25 cellular contexts compared by ENCODE assay signal in genomic region chr12:105192624-105193225, GRCh38. TPM values are rescaled to one million over a fixed set of nuclear protein-coding genes. Genes with fewer than 3 reads are reported as not detected.
DNase-seq lines count a peak whose midpoint lies in the region; ATAC-seq, FAIRE-seq and TF ChIP-seq lines count a peak whose summit lies in the region.
"Had no signal": no experiment of that assay in that cellular context is flagged by ENCODE, and none has a peak within 500 bp of the region (broad histone marks: within the 10 kb centered on the region; RNA-seq: fewer than 3 reads in every experiment).

No MANE protein-coding gene starts in this region.

- H3K4me3 ChIP-seq in BLaER1 (no peak overlapping the region), dorsolateral prefrontal cortex (peak overlapping the region in 1 of 59 donors; percentile 14)
- H3K4me3 ChIP-seq: Peyer's patch, SJCRH30, smooth muscle cell, thoracic aorta had no signal

- intact Hi-C loops in dorsolateral prefrontal cortex (cut with DNase I) = no loop called here

- H3K9me3 ChIP-seq in BLaER1 = no peaks in the 10 kb centered on the region
- H3K9me3 ChIP-seq: Caco-2, Peyer's patch, SJCRH30, thoracic aorta had no signal

- H3K9ac ChIP-seq in BLaER1 = no peak overlapping the region

- no peak for TF ChIP-seq CTCF in dorsolateral prefrontal cortex (IDR thresholded peaks at IDR 0.05 in 54 of 56, conservative IDR thresholded peaks at IDR 0.05 in 2 of 56; ENCODE audit: low read depth in 1 of 56, partially characterized antibody in 56 of 56)
- TF ChIP-seq CTCF in D721Med (IDR thresholded peaks at IDR 0.05; ENCODE audit: insufficient read depth, missing control alignments) = no peak

- H3K4me2 ChIP-seq in BLaER1 = peak overlapping the region; percentile 36; the same call in 1 of the 2 replicates
- H3K4me2 ChIP-seq: smooth muscle cell had no signal

- H3K36me3 ChIP-seq in BLaER1 = peaks cover 78% of the 10 kb centered on the region

- DNase-seq in NCI-H69 (lab: John Stamatoyannopoulos, UW) (peak; percentile 45), dorsolateral prefrontal cortex (peak in 1 of 10 donors; percentile 31), pons (ENCODE audit: low spot score) (peak; percentile 76), D721Med (ENCODE audit: insufficient read length, low spot score) (no peak), cortex of kidney (lab: John Stamatoyannopoulos, UW) (no peak), NCI-H526 (lab: John Stamatoyannopoulos, UW) (no peak)
- DNase-seq: ACHN; activated CD4-positive, alpha-beta T cell treated with anti-CD3 and anti-CD28 coated beads for 4 hours; activated naive CD4-positive, alpha-beta T cell treated with anti-CD3 and anti-CD28 coated beads for 36 hours; activated T-cell treated with anti-CD3 and anti-CD28 coated beads, Interleukin-2, amount 50 U/mL, for 72 hours; Caco-2; IMR-90; kidney glomerular epithelial cell; mammary epithelial cell; NCI-H1048; NCI-H187 treated with DMSO at 0.1 percent for 48 hours; Peyer's patch; SJCRH30; stimulated activated CD4-positive, alpha-beta T cell treated with anti-CD3 and anti-CD28 coated beads, Interleukin-2, amount 100 ng/mL, for 24 hours had no signal

- H3K27me3 ChIP-seq in BLaER1 = no peaks in the 10 kb centered on the region
- H3K27me3 ChIP-seq in dorsolateral prefrontal cortex = no peaks in the 10 kb centered on the region
- H3K27me3 ChIP-seq: Peyer's patch, SJCRH30 had no signal

- FAIRE-seq in D721Med (lab: Jason Lieb, UNC) = no peak
- FAIRE-seq: endothelial cell of umbilical vein had no signal

- peaks cover 14% of the 10 kb centered on the region for H3K4me1 ChIP-seq in BLaER1
- H3K4me1 ChIP-seq: Peyer's patch, SJCRH30 had no signal

- no peaks in the 10 kb centered on the region for H4K20me1 ChIP-seq in BLaER1

- ATAC-seq in HG03025 (IDR thresholded peaks at IDR 0.05; ENCODE audit: low FRiP score, unreplicated experiment) = no peak
- ATAC-seq: activated T-cell treated with anti-CD3 and anti-CD28 coated beads, Interleukin-2, amount 50 U/mL, for 72 hours; HCT116 had no signal

- H3K27ac ChIP-seq in BLaER1 (no peak overlapping the region), dorsolateral prefrontal cortex (peak overlapping the region in 53 of 59 donors; percentile 3 to 87 (median 61))
- H3K27ac ChIP-seq: Peyer's patch, SJCRH30, thoracic aorta had no signal

RNA-seq across cellular contexts. Expression of gene APPL2, which starts 43.2 kb away (rescaled TPM):
- 10 to 100 TPM; 39.6 to 97.0 (median 66.6) TPM for total RNA-seq in dorsolateral prefrontal cortex

Comparison
In these comparisons a context has a peak if more than half of its experiments do, and no peak if none do; other contexts are left out.
1. DNase-seq: peak in NCI-H69 (single experiment) and pons (single experiment); none in D721Med (single experiment), cortex of kidney (single experiment) and NCI-H526 (0 of 2).